In the genomic region with DNA sequence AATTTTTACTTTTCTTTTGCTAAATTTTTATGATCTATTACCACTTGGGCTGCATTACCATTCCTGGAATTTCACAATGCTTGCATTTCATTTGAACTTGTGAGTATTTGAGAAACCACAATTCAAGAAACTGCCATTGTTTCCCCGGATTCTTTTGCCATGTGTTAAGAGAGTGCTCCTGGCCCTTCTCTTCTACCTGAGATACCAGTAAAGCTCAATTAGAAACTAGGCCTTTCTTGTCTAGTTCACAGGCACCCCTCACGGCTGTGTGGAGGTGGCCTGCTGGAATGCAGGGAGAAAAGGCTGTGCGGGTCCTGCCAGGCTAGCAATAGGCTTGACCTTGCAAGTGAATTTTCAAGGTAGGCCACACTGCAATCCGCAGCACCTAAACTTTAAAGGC, we compare ENCODE assay signal across 13 cellular contexts. TPM values are rescaled to one million over a fixed set of nuclear protein-coding genes. Genes with fewer than 3 reads are reported as not detected.
DNase-seq lines count a peak whose midpoint lies in the region; ATAC-seq and TF ChIP-seq lines count a peak whose summit lies in the region.
"Had no signal": no experiment of that assay in that cellular context is flagged by ENCODE, and none has a peak within 500 bp of the region (broad histone marks: within the 10 kb centered on the region; RNA-seq: fewer than 3 reads in every experiment).

No MANE protein-coding gene starts in this region.

- peaks cover 64% of the 10 kb centered on the region for H3K4me1 Mint-ChIP-seq in central memory CD8-positive, alpha-beta T cell
- H3K4me1 Mint-ChIP-seq: activated naive CD4-positive, alpha-beta T cell treated with anti-CD3 and anti-CD28 coated beads, Interleukin-2, amount 50 U/mL, for 24 hours had no signal

- no peak for ATAC-seq in central memory CD8-positive, alpha-beta T cell (replicated peaks; ENCODE audit: extremely low read depth, poor library complexity, severe bottlenecking)
- ATAC-seq in thoracic aorta (ENCODE audit: insufficient number of reproducible peaks, low FRiP score, low read depth) (no peak), GM19351 (IDR thresholded peaks at IDR 0.05; ENCODE audit: unreplicated experiment) (no peak)
- ATAC-seq: HCT116 had no signal

- H3K27ac ChIP-seq in HUES64 (ENCODE audit: low read depth, low read length), result peak overlapping the region; percentile 71; the same call in 1 of the 2 replicates
- H3K27ac ChIP-seq in thoracic aorta, result peak overlapping the region in 1 of 2 donors; percentile 36

- no peak for TF ChIP-seq CTCF in thoracic aorta (IDR thresholded peaks at IDR 0.05)

- H3K4me3 ChIP-seq in HUES64 (ENCODE audit: low read length) (no peak overlapping the region), thoracic aorta (peak overlapping the region; percentile 15), H7 (ENCODE audit: insufficient read depth, low read depth, low read length) (no peak overlapping the region)

- no peaks in the 10 kb centered on the region for H3K27me3 ChIP-seq in HUES64 (ENCODE audit: insufficient read depth, low read length)
- no peaks in the 10 kb centered on the region for H3K27me3 ChIP-seq in thoracic aorta (replicated peaks; ENCODE audit: insufficient read depth)
- no peaks in the 10 kb centered on the region for H3K27me3 ChIP-seq in H7 (ENCODE audit: control insufficient read depth, insufficient read depth, low read length)

- H3K4me1 ChIP-seq in HUES64 (ENCODE audit: insufficient read depth, low read length) (peaks cover 52% of the 10 kb centered on the region), thoracic aorta (ENCODE audit: control insufficient read depth in 1 of 2, low read depth in 2 of 2) (peaks cover 35 to 70% of the 10 kb centered on the region in 2 donors)

- no peaks in the 10 kb centered on the region for H3K9me3 Mint-ChIP-seq in central memory CD8-positive, alpha-beta T cell
- H3K9me3 Mint-ChIP-seq: activated naive CD4-positive, alpha-beta T cell treated with anti-CD3 and anti-CD28 coated beads, Interleukin-2, amount 50 U/mL, for 24 hours; neural crest cell had no signal

- H3K36me3 ChIP-seq in HUES64 (ENCODE audit: insufficient read depth, low read length) (no peaks in the 10 kb centered on the region), thoracic aorta (no peaks in the 10 kb centered on the region), H7 (replicated peaks; ENCODE audit: control insufficient read depth, insufficient read depth, low read length) (no peaks in the 10 kb centered on the region)

- H3K36me3 Mint-ChIP-seq in central memory CD8-positive, alpha-beta T cell (ENCODE audit: insufficient read depth), result peaks cover 38% of the 10 kb centered on the region
- H3K36me3 Mint-ChIP-seq: activated naive CD4-positive, alpha-beta T cell treated with anti-CD3 and anti-CD28 coated beads, Interleukin-2, amount 50 U/mL, for 24 hours had no signal

- whole genome bisulfite sequencing in HUES64, result 18% methylated on average over 4 of the region's 4 CpGs

- H3K9ac ChIP-seq in HUES64 (ENCODE audit: low read depth, low read length), result no peak overlapping the region

- no peak overlapping the region for H3K4me3 Mint-ChIP-seq in central memory CD8-positive, alpha-beta T cell
- H3K4me3 Mint-ChIP-seq: activated naive CD4-positive, alpha-beta T cell treated with anti-CD3 and anti-CD28 coated beads, Interleukin-2, amount 50 U/mL, for 24 hours; neural crest cell had no signal

- H3K27me3 Mint-ChIP-seq in central memory CD8-positive, alpha-beta T cell, result no peaks in the 10 kb centered on the region
- H3K27me3 Mint-ChIP-seq: activated naive CD4-positive, alpha-beta T cell treated with anti-CD3 and anti-CD28 coated beads, Interleukin-2, amount 50 U/mL, for 24 hours had no signal

- H3K27ac Mint-ChIP-seq in central memory CD8-positive, alpha-beta T cell (ENCODE audit: low read depth), result peak overlapping the region; percentile 33
- H3K27ac Mint-ChIP-seq: activated naive CD4-positive, alpha-beta T cell treated with anti-CD3 and anti-CD28 coated beads, Interleukin-2, amount 50 U/mL, for 24 hours had no signal

- H3K9me3 ChIP-seq in HUES64 (ENCODE audit: insufficient read depth, low read depth, low read length), result no peaks in the 10 kb centered on the region
- no peaks in the 10 kb centered on the region for H3K9me3 ChIP-seq in thoracic aorta

- DNase-seq in central memory CD8-positive, alpha-beta T cell (ENCODE audit: low spot score in 2 of 2), result no peak
- DNase-seq in iPS-NIHi7 (ENCODE audit: extremely low spot score) (peak; percentile 47), thoracic aorta (ENCODE audit: low spot score) (no peak), SHP77 treated with DMSO at 0.1 percent for 48 hours (lab: John Stamatoyannopoulos, UW) (no peak), SIG-M5 treated with dmso at 0.1 percent for 504 hours (lab: John Stamatoyannopoulos, UW; ENCODE audit: unreplicated experiment) (no peak), H7 (no peak)
- DNase-seq: glutamatergic neuron, NCI-H1417 had no signal

RNA-seq across cellular contexts. Expression of a gene that starts 40.8 kb away (rescaled TPM):
- polyA plus RNA-seq in HUES64 (2013, experiment 1 of 2), result 16.7 TPM
- polyA plus RNA-seq in HUES64 (2013, experiment 2 of 2), result 24.0 TPM
- total RNA-seq in thoracic aorta, result 100 to 1,000 TPM; 122 to 190 TPM
- total RNA-seq in H7 (2014; rRNA removed; shearing (Covaris generic)), result 4.9 and 6.3 TPM in 2 replicates

Comparison
In these comparisons a context has a peak if more than half of its experiments do, and no peak if none do; other contexts are left out.
1. RNA of a gene that starts 40.8 kb away (total RNA-seq): 122 to 190 TPM in thoracic aorta; 4.9 to 6.3 TPM in H7; every median in the first group is over 10 times any median in the second.